Comparison of ENCODE assay signal across 13 cellular contexts in the genomic region with DNA sequence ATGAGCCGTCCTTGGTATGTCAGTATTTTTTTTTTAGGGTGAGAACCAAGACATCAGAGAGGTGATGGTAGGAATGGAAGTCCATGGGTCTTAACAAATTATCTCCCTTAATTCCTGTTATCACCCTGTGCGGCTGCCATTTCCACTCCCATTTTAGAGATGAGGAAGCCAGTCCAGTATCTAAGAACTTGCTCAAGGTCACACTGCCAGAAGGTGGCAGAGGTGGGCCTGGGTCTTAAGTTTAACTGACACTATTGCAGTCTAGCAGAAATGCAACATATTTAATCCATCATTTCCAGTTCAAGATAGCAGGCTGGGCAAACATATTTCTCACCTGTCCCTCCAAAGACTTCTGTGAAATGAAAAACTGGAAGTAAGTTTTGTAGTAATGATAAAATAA.
DNase-seq lines count a peak whose midpoint lies in the region; ATAC-seq, FAIRE-seq and TF ChIP-seq lines count a peak whose summit lies in the region.
"Had no signal": no experiment of that assay in that cellular context is flagged by ENCODE, and none has a peak within 500 bp of the region (broad histone marks: within the 10 kb centered on the region; RNA-seq: fewer than 3 reads in every experiment).

No MANE protein-coding gene starts in this region.

- H3K4me1 ChIP-seq in DOHH2 (ENCODE audit: control insufficient read depth, low read length) (no peaks in the 10 kb centered on the region), mesendoderm (ENCODE audit: control insufficient read depth, low read depth, low read length) (no peaks in the 10 kb centered on the region)

- no peak overlapping the region for H3K9ac ChIP-seq in mesendoderm (ENCODE audit: low read length)

- H2BK5ac ChIP-seq in mesendoderm (ENCODE audit: low read length): no peak overlapping the region

- no peak for FAIRE-seq in RCC 7860 (lab: Jason Lieb, UNC)
- FAIRE-seq: colon, small intestine had no signal

- no peak overlapping the region for H4K8ac ChIP-seq in mesendoderm (ENCODE audit: low read depth, low read length)

- H3F3A ChIP-seq in DOHH2 (ENCODE audit: control insufficient read depth, insufficient read depth): no peaks in the 10 kb centered on the region

- ATAC-seq in HG03135 (IDR thresholded peaks at IDR 0.05; ENCODE audit: unreplicated experiment) (no peak), GM19455 (IDR thresholded peaks at IDR 0.05; ENCODE audit: unreplicated experiment) (no peak)

- H3K4me2 ChIP-seq in DOHH2 (ENCODE audit: low read length) (no peak overlapping the region), mesendoderm (ENCODE audit: low read length) (no peak overlapping the region)

- H3K27me3 ChIP-seq in DOHH2 (ENCODE audit: control insufficient read depth, low read length) (no peaks in the 10 kb centered on the region), mesendoderm (ENCODE audit: insufficient read depth, low read length, poor library complexity) (no peaks in the 10 kb centered on the region)

- H3K23ac ChIP-seq in mesendoderm (ENCODE audit: low read length): no peak overlapping the region

- DNase-seq in amniotic epithelial cell (ENCODE audit: low read depth): peak; percentile 32
- DNase-seq in mesendoderm: peak; percentile 56
- DNase-seq in GDM1 (lab: John Stamatoyannopoulos, UW): no peak
- DNase-seq in RCC 7860 (ENCODE audit: low spot score): no peak
- DNase-seq: GOT3, hypothalamus, NCI-H146, small intestine had no signal

- H3K27ac ChIP-seq in DOHH2 (ENCODE audit: low read depth, low read length) (no peak overlapping the region), mesendoderm (ENCODE audit: low read depth, low read length) (no peak overlapping the region)

- H3K9me2 ChIP-seq in DOHH2 (replicated peaks; ENCODE audit: control insufficient read depth, low read length): no peaks in the 10 kb centered on the region

- no peak overlapping the region for H2AK5ac ChIP-seq in mesendoderm (ENCODE audit: low read length)

- TF ChIP-seq CTCF in DOHH2 (IDR thresholded peaks at IDR 0.05; ENCODE audit: low read depth, low read length, poor library complexity, severe bottlenecking) (peak; percentile 13), LNCAP (IDR thresholded peaks at IDR 0.05) (peak; percentile 59)

- no peaks in the 10 kb centered on the region for H3K79me1 ChIP-seq in mesendoderm (ENCODE audit: low read length)

- no peak overlapping the region for H3K18ac ChIP-seq in mesendoderm (ENCODE audit: low read length)

- no peak overlapping the region for H3K4me3 ChIP-seq in DOHH2 (ENCODE audit: low read length)
- H3K4me3 ChIP-seq in mesendoderm (ENCODE audit: low read length): no peak overlapping the region

- H3K56ac ChIP-seq in mesendoderm (ENCODE audit: low read length): no peak overlapping the region

- no peak overlapping the region for H4K5ac ChIP-seq in mesendoderm (ENCODE audit: low read length)

- no peaks in the 10 kb centered on the region; the same call in 1 of the 2 replicates for H3K9me3 ChIP-seq in DOHH2 (ENCODE audit: control insufficient read depth, insufficient read depth, low read length)

- H2BK120ac ChIP-seq in mesendoderm (ENCODE audit: low read depth, low read length): no peak overlapping the region

- H3K36me3 ChIP-seq in DOHH2 (ENCODE audit: control insufficient read depth, low read length) (no peaks in the 10 kb centered on the region), mesendoderm (ENCODE audit: control insufficient read depth, insufficient read depth, low read length) (no peaks in the 10 kb centered on the region)

- no peaks in the 10 kb centered on the region for H4K20me1 ChIP-seq in DOHH2 (ENCODE audit: control insufficient read depth, insufficient read depth, low read depth, low read length)

- H3K79me2 ChIP-seq in DOHH2 (ENCODE audit: control insufficient read depth, low read length) (no peaks in the 10 kb centered on the region), mesendoderm (ENCODE audit: control insufficient read depth, insufficient read depth, low read length) (no peaks in the 10 kb centered on the region)

- no peak overlapping the region for H3K4ac ChIP-seq in mesendoderm (ENCODE audit: low read depth, low read length)

- H2BK15ac ChIP-seq in mesendoderm (replicated peaks; ENCODE audit: low read depth): no peak overlapping the region

- WGBS in mesendoderm (ENCODE audit: extremely low coverage, insufficient coverage, low lambda C conversion rate): no CpG with 5 or more reads among the region's 2 CpGs

Comparison
In these comparisons a context has a peak if more than half of its experiments do, and no peak if none do; other contexts are left out.
1. DNase-seq: peak in amniotic epithelial cell (single experiment) and mesendoderm (single experiment); none in GDM1 (single experiment) and RCC 7860 (single experiment).